In genomic region chr1:150487763-150488115, GRCh38 we compare ENCODE assay signal across 9 cellular contexts. TPM values are rescaled to one million over a fixed set of nuclear protein-coding genes. Genes with fewer than 3 reads are reported as not detected.
DNase-seq lines count a peak whose midpoint lies in the region; ATAC-seq and TF ChIP-seq lines count a peak whose summit lies in the region.
"Had no signal": no experiment of that assay in that cellular context is flagged by ENCODE, and none has a peak within 500 bp of the region (broad histone marks: within the 10 kb centered on the region; RNA-seq: fewer than 3 reads in every experiment).

No MANE protein-coding gene starts in this region.

- peaks cover 8% of the 10 kb centered on the region for H3K4me1 ChIP-seq in effector memory CD4-positive, alpha-beta T cell (ENCODE audit: control insufficient read depth, insufficient read depth, low read length, poor library complexity, severe bottlenecking)
- H3K4me1 ChIP-seq in neural progenitor cell = peaks cover 6% of the 10 kb centered on the region

- intact Hi-C loops in CD4-positive, alpha-beta T cell (cut with DNase I, micrococcal nuclease) = loop anchor here in 1 of 2 experiments (2.0 kb wide), 2 partner anchors 27 to 121 kb away; partner anchors contain the start of gene FALEC

- H3K27me3 Mint-ChIP-seq in CD4-positive, alpha-beta T cell = no peaks in the 10 kb centered on the region
- no peaks in the 10 kb centered on the region for H3K27me3 Mint-ChIP-seq in neural progenitor cell (ENCODE audit: insufficient read depth, low read depth)

- ATAC-seq in CD4-positive, alpha-beta T cell (ENCODE audit: poor library complexity) = no peak
- no peak for ATAC-seq in HG02884 (IDR thresholded peaks at IDR 0.05; ENCODE audit: unreplicated experiment)
- ATAC-seq in GM19023 (IDR thresholded peaks at IDR 0.05; ENCODE audit: unreplicated experiment) = no peak

- H3K9me3 ChIP-seq in CD4-positive, alpha-beta T cell (ENCODE audit: control insufficient read depth, low read length) = no peaks in the 10 kb centered on the region
- no peaks in the 10 kb centered on the region for H3K9me3 ChIP-seq in effector memory CD4-positive, alpha-beta T cell (ENCODE audit: control insufficient read depth, low read length)
- no peaks in the 10 kb centered on the region for H3K9me3 ChIP-seq in neural progenitor cell (ENCODE audit: low read depth)

- no peaks in the 10 kb centered on the region for H4K20me1 ChIP-seq in neural progenitor cell (ENCODE audit: low read depth)

- H3K9ac ChIP-seq in neural progenitor cell = peak overlapping the region; percentile 88

- POLR2A ChIA-PET in CD4-positive, alpha-beta T cell (lab: Charles Lee) = interaction anchor here (0.7 to 2.9 kb wide), 10 partner anchors 16 to 141 kb away, joined by 3 to 17 read pairs (median 6); partner anchors contain the start of genes ENSA, FALEC, MCL1 and RPRD2

- CTCF ChIA-PET in CD4-positive, alpha-beta T cell (lab: Charles Lee) = no interaction called here

- peaks cover 44% of the 10 kb centered on the region for H3K36me3 Mint-ChIP-seq in CD4-positive, alpha-beta T cell (ENCODE audit: low read depth)
- H3K36me3 Mint-ChIP-seq in neural progenitor cell = peaks cover 10% of the 10 kb centered on the region

- H3K9me3 Mint-ChIP-seq in CD4-positive, alpha-beta T cell = no peaks in the 10 kb centered on the region
- H3K9me3 Mint-ChIP-seq in neural progenitor cell = no peaks in the 10 kb centered on the region

- H3K27me3 ChIP-seq in CD4-positive, alpha-beta T cell (ENCODE audit: control insufficient read depth, insufficient read depth, low read length) = no peaks in the 10 kb centered on the region
- no peaks in the 10 kb centered on the region for H3K27me3 ChIP-seq in effector memory CD4-positive, alpha-beta T cell (replicated peaks; ENCODE audit: control insufficient read depth, insufficient read depth, low read length, poor library complexity, severe bottlenecking)
- H3K27me3 ChIP-seq in neural progenitor cell = no peaks in the 10 kb centered on the region

- DNase-seq in CD4-positive, alpha-beta T cell = peak in 2 of 10 experiments; percentile 1 to 6
- DNase-seq in NCI-H69 (lab: John Stamatoyannopoulos, UW) (peak; percentile 34), neural progenitor cell (ENCODE audit: low spot score) (peak; percentile 5), SHP77 treated with DMSO at 0.1 percent for 48 hours (lab: John Stamatoyannopoulos, UW) (no peak), ureter (ENCODE audit: low spot score) (no peak)
- DNase-seq in effector memory CD4-positive, alpha-beta T cell = no peak

- H3K4me3 ChIP-seq in effector memory CD4-positive, alpha-beta T cell (ENCODE audit: insufficient read depth, low read depth, low read length, poor library complexity, severe bottlenecking) = peak overlapping the region; percentile 65
- peak overlapping the region; percentile 97 for H3K4me3 ChIP-seq in neural progenitor cell

- peak overlapping the region; percentile 59 for H3K27ac ChIP-seq in CD4-positive, alpha-beta T cell (ENCODE audit: low read depth, low read length)
- peak overlapping the region; percentile 80 for H3K27ac ChIP-seq in effector memory CD4-positive, alpha-beta T cell (ENCODE audit: insufficient read depth, low read length, poor library complexity, severe bottlenecking)
- no peak overlapping the region for H3K27ac ChIP-seq in neural progenitor cell

- peak overlapping the region; percentile 84 for H3K27ac Mint-ChIP-seq in CD4-positive, alpha-beta T cell
- H3K27ac Mint-ChIP-seq in neural progenitor cell = peak overlapping the region; percentile 85

- H3K79me2 ChIP-seq in neural progenitor cell (ENCODE audit: low read depth) = peaks cover 14% of the 10 kb centered on the region

- peak overlapping the region; percentile 98 for H3K4me3 Mint-ChIP-seq in CD4-positive, alpha-beta T cell
- peak overlapping the region; percentile 99 for H3K4me3 Mint-ChIP-seq in neural progenitor cell

- peaks cover 28% of the 10 kb centered on the region for H3K36me3 ChIP-seq in effector memory CD4-positive, alpha-beta T cell (ENCODE audit: control insufficient read depth, insufficient read depth, low read length)
- no peaks in the 10 kb centered on the region for H3K36me3 ChIP-seq in neural progenitor cell

- H3F3A ChIP-seq in neural progenitor cell (ENCODE audit: low read depth) = peaks cover 11% of the 10 kb centered on the region

- H3K4me1 Mint-ChIP-seq in CD4-positive, alpha-beta T cell (ENCODE audit: low read depth) = peaks cover 20% of the 10 kb centered on the region
- H3K4me1 Mint-ChIP-seq in neural progenitor cell = peaks cover 15% of the 10 kb centered on the region

- H3K4me2 ChIP-seq in neural progenitor cell = peak overlapping the region; percentile 100

- H2AFZ ChIP-seq in neural progenitor cell (replicated peaks) = peak overlapping the region; percentile 81

- no peak for TF ChIP-seq CTCF in CD4-positive, alpha-beta T cell (IDR thresholded peaks at IDR 0.05)
- TF ChIP-seq CTCF in neural progenitor cell (IDR thresholded peaks at IDR 0.05) = no peak

RNA-seq across cellular contexts. Expression of gene TARS2, which starts 0.5 kb away (rescaled TPM):
- 10 to 100 TPM; 22.8 to 25.3 TPM for total RNA-seq in CD4-positive, alpha-beta T cell
- 29.6 and 29.8 TPM in 2 replicates for total RNA-seq in neural progenitor cell (ENCODE audit: low replicate concordance)
- total RNA-seq in ureter = 28.6 TPM

RNA-seq across cellular contexts. Expression of gene ECM1, which starts 20.2 kb away (rescaled TPM):
- under 1 TPM in 1 of 2 experiments, not detected in 1; 0.31 TPM for total RNA-seq in CD4-positive, alpha-beta T cell
- total RNA-seq in neural progenitor cell (ENCODE audit: low replicate concordance) = 0.30 and 0.65 TPM in 2 replicates
- total RNA-seq in ureter = 10.8 TPM

RNA-seq across cellular contexts. Expression of gene FALEC, which starts 27.8 kb away (rescaled TPM):
- not detected for total RNA-seq in CD4-positive, alpha-beta T cell
- total RNA-seq in neural progenitor cell (ENCODE audit: low replicate concordance) (0.96 TPM in 1 of 2 replicates, not detected in the other), ureter (not detected)
- total RNA-seq: glomerular endothelial cell had no signal

Comparison
In these comparisons a context has a peak if more than half of its experiments do, and no peak if none do; other contexts are left out.
1. DNase-seq: peak in NCI-H69 (single experiment) and neural progenitor cell (single experiment); none in effector memory CD4-positive, alpha-beta T cell (0 of 3), SHP77 treated with DMSO at 0.1 percent for 48 hours (single experiment) and ureter (single experiment).